In genomic region chr17:19723967-19724366, GRCh38 we compare ENCODE assay signal across 11 cellular contexts. TPM values are rescaled to one million over a fixed set of nuclear protein-coding genes. Genes with fewer than 3 reads are reported as not detected.
A peak's percentile ranks its signal among the peaks of the same experiment; 100 is the strongest.
DNase-seq lines count a peak whose midpoint lies in the region; ATAC-seq and TF ChIP-seq lines count a peak whose summit lies in the region.
"Had no signal": no experiment of that assay in that cellular context is flagged by ENCODE, and none has a peak within 500 bp of the region (broad histone marks: within the 10 kb centered on the region; RNA-seq: fewer than 3 reads in every experiment).

No MANE protein-coding gene starts in this region.

- intact Hi-C loops in natural killer cell (cut with micrococcal nuclease) = no loop called here
- intact Hi-C loops in naive thymus-derived CD4-positive, alpha-beta T cell (cut with micrococcal nuclease) = loop anchor here in 1 of 2 donors (5.0 kb wide), 1 partner anchor 77 kb away; the partner anchor contains the start of gene ALDH3A2

- DNase-seq in natural killer cell (no peak), T47D (ENCODE audit: low read depth in 1 of 2, low spot score in 1 of 2) (peak; percentile 46 to 60), type B pancreatic cell (ENCODE audit: extremely low spot score, unreplicated experiment) (no peak), OCI-M2 (lab: John Stamatoyannopoulos, UW; ENCODE audit: unreplicated experiment) (no peak)
- DNase-seq in natural killer cell treated with Interleukin-12 subunit alpha and Interleukin-12 subunit beta and Interleukin-15 and Interleukin-18, amount 100 ng/mL, for 72 hours (ENCODE audit: low spot score) = no peak
- DNase-seq in naive thymus-derived CD4-positive, alpha-beta T cell = peak in 1 of 9 donors; percentile 7
- DNase-seq: NCI-H510A treated with DMSO at 0.1 percent for 48 hours had no signal

- H3K27ac ChIP-seq in naive thymus-derived CD4-positive, alpha-beta T cell (ENCODE audit: low read depth, low read length) = peak overlapping the region; percentile 12
- H3K27ac ChIP-seq: BLaER1, SJSA1 had no signal

- in situ Hi-C loops in T47D (cut with HindIII; ENCODE audit: low pct_unique_long_range_greater_than_20kb, low sequenced_read_pairs) = no loop called here

- H3K27ac Mint-ChIP-seq in natural killer cell (peak overlapping the region; percentile 23 to 84), type B pancreatic cell (no peak overlapping the region)
- H3K27ac Mint-ChIP-seq in natural killer cell treated with Interleukin-12 subunit alpha and Interleukin-12 subunit beta and Interleukin-15 and Interleukin-18, amount 100 ng/mL, for 72 hours = no peak overlapping the region
- H3K27ac Mint-ChIP-seq in naive thymus-derived CD4-positive, alpha-beta T cell = peak overlapping the region in 8 of 9 donors; percentile 36 to 92 (median 71)

- H3K9me3 Mint-ChIP-seq in natural killer cell (no peaks in the 10 kb centered on the region), type B pancreatic cell (no peaks in the 10 kb centered on the region)
- no peaks in the 10 kb centered on the region for H3K9me3 Mint-ChIP-seq in natural killer cell treated with Interleukin-12 subunit alpha and Interleukin-12 subunit beta and Interleukin-15 and Interleukin-18, amount 100 ng/mL, for 72 hours
- H3K9me3 Mint-ChIP-seq in naive thymus-derived CD4-positive, alpha-beta T cell = peaks cover 0 to 2% (median 0%) of the 10 kb centered on the region in 11 donors

- H3K4me1 Mint-ChIP-seq in natural killer cell (peaks cover 8 to 16% of the 10 kb centered on the region in 2 donors), type B pancreatic cell (ENCODE audit: unreplicated experiment) (peaks cover 12% of the 10 kb centered on the region)
- peaks cover 5 to 8% of the 10 kb centered on the region in 2 donors for H3K4me1 Mint-ChIP-seq in natural killer cell treated with Interleukin-12 subunit alpha and Interleukin-12 subunit beta and Interleukin-15 and Interleukin-18, amount 100 ng/mL, for 72 hours (ENCODE audit: low read depth in 2 of 2)
- peaks cover 6 to 49% (median 33%) of the 10 kb centered on the region in 7 donors for H3K4me1 Mint-ChIP-seq in naive thymus-derived CD4-positive, alpha-beta T cell

- H3K27me3 ChIP-seq in naive thymus-derived CD4-positive, alpha-beta T cell (ENCODE audit: control insufficient read depth in 2 of 2, insufficient read depth in 2 of 2, low read length in 2 of 2) = no peaks in the 10 kb centered on the region
- H3K27me3 ChIP-seq: BLaER1, SJSA1 had no signal

- ATAC-seq in natural killer cell (no peak), GM21717 (IDR thresholded peaks at IDR 0.05; ENCODE audit: unreplicated experiment) (no peak), HG03439 (IDR thresholded peaks at IDR 0.05; ENCODE audit: unreplicated experiment) (no peak)
- ATAC-seq in natural killer cell treated with Interleukin-12 subunit alpha and Interleukin-12 subunit beta and Interleukin-15 and Interleukin-18, amount 100 ng/mL, for 72 hours = no peak
- ATAC-seq in naive thymus-derived CD4-positive, alpha-beta T cell = no peak

- H3K4me3 ChIP-seq in naive thymus-derived CD4-positive, alpha-beta T cell (ENCODE audit: low read length) = peak overlapping the region; percentile 19
- H3K4me3 ChIP-seq: BLaER1, SJSA1 had no signal

- TF ChIP-seq CTCF in natural killer cell (IDR thresholded peaks at IDR 0.05) = no peak
- no peak for TF ChIP-seq CTCF in type B pancreatic cell (conservative IDR thresholded peaks at IDR 0.05)

- POLR2A ChIA-PET in naive thymus-derived CD4-positive, alpha-beta T cell (lab: Charles Lee) = no interaction called here

- H3K9me3 ChIP-seq in naive thymus-derived CD4-positive, alpha-beta T cell (ENCODE audit: control insufficient read depth in 2 of 3, low read length in 3 of 3) = no peaks in the 10 kb centered on the region
- H3K9me3 ChIP-seq: BLaER1, SJSA1 had no signal

- H3K4me1 ChIP-seq in naive thymus-derived CD4-positive, alpha-beta T cell (ENCODE audit: control insufficient read depth in 2 of 2, insufficient read depth in 2 of 2, low read length in 2 of 2) = peaks cover 12 to 21% of the 10 kb centered on the region in 2 donors

- CTCF ChIA-PET in naive thymus-derived CD4-positive, alpha-beta T cell (lab: Charles Lee) = no interaction called here

- no peaks in the 10 kb centered on the region for H3K36me3 ChIP-seq in naive thymus-derived CD4-positive, alpha-beta T cell (ENCODE audit: control insufficient read depth in 2 of 3, insufficient read depth in 3 of 3, low read length in 3 of 3)
- H3K36me3 ChIP-seq: BLaER1, SJSA1 had no signal

- H3K36me3 Mint-ChIP-seq in natural killer cell (no peaks in the 10 kb centered on the region), type B pancreatic cell (no peaks in the 10 kb centered on the region)
- no peaks in the 10 kb centered on the region for H3K36me3 Mint-ChIP-seq in natural killer cell treated with Interleukin-12 subunit alpha and Interleukin-12 subunit beta and Interleukin-15 and Interleukin-18, amount 100 ng/mL, for 72 hours
- no peaks in the 10 kb centered on the region for H3K36me3 Mint-ChIP-seq in naive thymus-derived CD4-positive, alpha-beta T cell

- no peaks in the 10 kb centered on the region for H3K27me3 Mint-ChIP-seq in natural killer cell (ENCODE audit: low read depth in 2 of 2)
- H3K27me3 Mint-ChIP-seq in natural killer cell treated with Interleukin-12 subunit alpha and Interleukin-12 subunit beta and Interleukin-15 and Interleukin-18, amount 100 ng/mL, for 72 hours = no peaks in the 10 kb centered on the region
- peaks cover 0 to 12% (median 0%) of the 10 kb centered on the region in 5 donors for H3K27me3 Mint-ChIP-seq in naive thymus-derived CD4-positive, alpha-beta T cell
- H3K27me3 Mint-ChIP-seq in type B pancreatic cell = no peaks in the 10 kb centered on the region

- H3K4me3 Mint-ChIP-seq in natural killer cell (peak overlapping the region; percentile 53), type B pancreatic cell (no peak overlapping the region)
- H3K4me3 Mint-ChIP-seq in natural killer cell treated with Interleukin-12 subunit alpha and Interleukin-12 subunit beta and Interleukin-15 and Interleukin-18, amount 100 ng/mL, for 72 hours = no peak overlapping the region
- H3K4me3 Mint-ChIP-seq in naive thymus-derived CD4-positive, alpha-beta T cell = peak overlapping the region in 8 of 10 donors; percentile 20 to 74 (median 56)

RNA-seq across cellular contexts. Expression of gene SLC47A2, which starts 7.6 kb away (rescaled TPM):
- not detected for total RNA-seq in natural killer cell
- total RNA-seq in natural killer cell treated with Interleukin-12 subunit alpha and Interleukin-12 subunit beta and Interleukin-15 and Interleukin-18, amount 100 ng/mL, for 72 hours = not detected
- total RNA-seq in naive thymus-derived CD4-positive, alpha-beta T cell = not detected
- not detected for polyA plus RNA-seq in naive thymus-derived CD4-positive, alpha-beta T cell
- not detected in 2 replicates for total RNA-seq in type B pancreatic cell (ENCODE audit: low replicate concordance)
- total RNA-seq: SJSA1 had no signal

RNA-seq across cellular contexts. Expression of gene ALDH3A1, which starts 24.1 kb away (rescaled TPM):
- total RNA-seq in natural killer cell (not detected), type B pancreatic cell (ENCODE audit: low replicate concordance) (0.24 and 0.77 TPM in 2 replicates)
- not detected for total RNA-seq in natural killer cell treated with Interleukin-12 subunit alpha and Interleukin-12 subunit beta and Interleukin-15 and Interleukin-18, amount 100 ng/mL, for 72 hours
- total RNA-seq in naive thymus-derived CD4-positive, alpha-beta T cell = under 1 TPM in 1 of 5 experiments, not detected in 4; 0.61 TPM
- polyA plus RNA-seq in naive thymus-derived CD4-positive, alpha-beta T cell = not detected
- total RNA-seq: SJSA1 had no signal

Comparison
In these comparisons a context has a peak if more than half of its experiments do, and no peak if none do; other contexts are left out.
1. H3K27ac Mint-ChIP-seq: peak in natural killer cell (2 of 2) and naive thymus-derived CD4-positive, alpha-beta T cell (8 of 9); none in natural killer cell treated with Interleukin-12 subunit alpha and Interleukin-12 subunit beta and Interleukin-15 and Interleukin-18, amount 100 ng/mL, for 72 hours (0 of 2) and type B pancreatic cell (single experiment).
2. H3K4me3 Mint-ChIP-seq: peak in natural killer cell (single experiment) and naive thymus-derived CD4-positive, alpha-beta T cell (8 of 10); none in natural killer cell treated with Interleukin-12 subunit alpha and Interleukin-12 subunit beta and Interleukin-15 and Interleukin-18, amount 100 ng/mL, for 72 hours (single experiment) and type B pancreatic cell (single experiment).
3. DNase-seq: peak in T47D (2 of 2); none in natural killer cell (single experiment), natural killer cell treated with Interleukin-12 subunit alpha and Interleukin-12 subunit beta and Interleukin-15 and Interleukin-18, amount 100 ng/mL, for 72 hours (single experiment), type B pancreatic cell (single experiment) and OCI-M2 (single experiment).